In the genomic region with DNA sequence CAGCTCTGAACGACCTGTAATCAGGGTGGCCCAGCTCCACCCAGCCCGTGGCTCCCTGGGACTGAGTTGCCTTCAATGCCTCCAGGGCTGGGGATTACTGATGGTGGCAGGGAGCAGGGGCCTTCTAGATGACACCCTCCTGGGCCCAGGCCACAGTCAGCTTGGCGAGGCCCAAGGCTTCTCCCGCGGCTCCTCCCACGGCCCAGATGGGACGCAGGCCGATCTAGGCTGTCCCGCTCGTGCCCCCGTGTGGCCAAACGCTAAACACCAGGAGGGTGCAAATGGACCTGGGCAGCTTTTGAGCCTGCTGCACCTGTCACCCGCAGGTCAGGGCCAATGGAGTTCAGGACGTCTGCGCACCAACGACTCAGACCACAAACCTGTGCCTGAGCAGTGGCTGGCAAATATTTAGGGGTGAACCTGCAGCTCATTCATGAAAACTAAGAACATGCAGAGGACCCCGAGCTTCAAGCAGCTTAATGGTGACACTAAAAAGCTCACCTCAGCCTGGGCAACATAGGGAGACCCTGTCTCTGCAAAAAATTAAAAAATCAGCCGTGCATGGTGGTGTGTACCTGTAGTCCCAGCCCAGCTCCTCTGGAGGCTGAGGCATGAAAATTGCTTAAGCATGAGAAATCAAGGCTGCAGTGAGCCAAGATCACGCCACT, we compare ENCODE assay signal across 8 cellular contexts. TPM values are rescaled to one million over a fixed set of nuclear protein-coding genes. Genes with fewer than 3 reads are reported as not detected.
DNase-seq lines count a peak whose midpoint lies in the region; ATAC-seq and TF ChIP-seq lines count a peak whose summit lies in the region.

No MANE protein-coding gene starts in this region.

- peaks cover 3% of the 10 kb centered on the region for H3K27me3 Mint-ChIP-seq in activated T-cell treated with anti-CD3 and anti-CD28 coated beads, Interleukin-2, amount 50 U/mL, for 4 hours (ENCODE audit: low read depth)
- H3K27me3 Mint-ChIP-seq in natural killer cell treated with Interleukin-12 subunit alpha and Interleukin-12 subunit beta and Interleukin-15 and Interleukin-18, amount 100 ng/mL, for 72 hours: peaks cover 0 to 4% of the 10 kb centered on the region in 2 donors
- peaks cover 5 to 13% of the 10 kb centered on the region in 2 donors for H3K27me3 Mint-ChIP-seq in stimulated activated naive B cell treated with anti-CD40 and anti-IgM and Interleukin-4, amounts not matched to agents 10 μg/mL and 1 μg/mL and 100 μg/mL, for 72 hours

- H3K4me3 Mint-ChIP-seq in activated T-cell treated with anti-CD3 and anti-CD28 coated beads, Interleukin-2, amount 50 U/mL, for 4 hours: no peak overlapping the region
- H3K4me3 Mint-ChIP-seq in natural killer cell treated with Interleukin-12 subunit alpha and Interleukin-12 subunit beta and Interleukin-15 and Interleukin-18, amount 100 ng/mL, for 72 hours: no peak overlapping the region
- no peak overlapping the region for H3K4me3 Mint-ChIP-seq in stimulated activated naive B cell treated with anti-CD40 and anti-IgM and Interleukin-4, amounts not matched to agents 10 μg/mL and 1 μg/mL and 100 μg/mL, for 72 hours

- no peaks in the 10 kb centered on the region for H3K36me3 Mint-ChIP-seq in activated T-cell treated with anti-CD3 and anti-CD28 coated beads, Interleukin-2, amount 50 U/mL, for 4 hours (ENCODE audit: insufficient read depth)
- H3K36me3 Mint-ChIP-seq in natural killer cell treated with Interleukin-12 subunit alpha and Interleukin-12 subunit beta and Interleukin-15 and Interleukin-18, amount 100 ng/mL, for 72 hours: no peaks in the 10 kb centered on the region
- no peaks in the 10 kb centered on the region for H3K36me3 Mint-ChIP-seq in stimulated activated naive B cell treated with anti-CD40 and anti-IgM and Interleukin-4, amounts not matched to agents 10 μg/mL and 1 μg/mL and 100 μg/mL, for 72 hours

- H3K9me3 Mint-ChIP-seq in activated T-cell treated with anti-CD3 and anti-CD28 coated beads, Interleukin-2, amount 50 U/mL, for 4 hours: no peaks in the 10 kb centered on the region
- no peaks in the 10 kb centered on the region for H3K9me3 Mint-ChIP-seq in natural killer cell treated with Interleukin-12 subunit alpha and Interleukin-12 subunit beta and Interleukin-15 and Interleukin-18, amount 100 ng/mL, for 72 hours
- no peaks in the 10 kb centered on the region for H3K9me3 Mint-ChIP-seq in stimulated activated naive B cell treated with anti-CD40 and anti-IgM and Interleukin-4, amounts not matched to agents 10 μg/mL and 1 μg/mL and 100 μg/mL, for 72 hours

- H3K4me1 Mint-ChIP-seq in activated T-cell treated with anti-CD3 and anti-CD28 coated beads, Interleukin-2, amount 50 U/mL, for 4 hours (ENCODE audit: low read depth): peaks cover 2% of the 10 kb centered on the region
- peaks cover 2 to 4% of the 10 kb centered on the region in 2 donors for H3K4me1 Mint-ChIP-seq in natural killer cell treated with Interleukin-12 subunit alpha and Interleukin-12 subunit beta and Interleukin-15 and Interleukin-18, amount 100 ng/mL, for 72 hours (ENCODE audit: low read depth in 2 of 2)
- peaks cover 12 to 19% of the 10 kb centered on the region in 2 donors for H3K4me1 Mint-ChIP-seq in stimulated activated naive B cell treated with anti-CD40 and anti-IgM and Interleukin-4, amounts not matched to agents 10 μg/mL and 1 μg/mL and 100 μg/mL, for 72 hours

- peak; percentile 94 for ATAC-seq in GM21447 (IDR thresholded peaks at IDR 0.05; ENCODE audit: unreplicated experiment)
- ATAC-seq in activated T-cell treated with anti-CD3 and anti-CD28 coated beads, Interleukin-2, amount 50 U/mL, for 4 hours: peak; percentile 97 to 98
- peak; percentile 84 to 88 for ATAC-seq in natural killer cell treated with Interleukin-12 subunit alpha and Interleukin-12 subunit beta and Interleukin-15 and Interleukin-18, amount 100 ng/mL, for 72 hours
- peak; percentile 86 to 92 for ATAC-seq in stimulated activated naive B cell treated with anti-CD40 and anti-IgM and Interleukin-4, amounts not matched to agents 10 μg/mL and 1 μg/mL and 100 μg/mL, for 72 hours (replicated peaks)

- DNase-seq in DMS53 treated with DMSO at 0.1 percent for 48 hours (lab: John Stamatoyannopoulos, UW; ENCODE audit: unreplicated experiment): peak; percentile 94
- peak; percentile 68 for DNase-seq in HT1080 (ENCODE audit: low read depth)
- DNase-seq in activated T-cell treated with anti-CD3 and anti-CD28 coated beads, Interleukin-2, amount 50 U/mL, for 4 hours: peak; percentile 80
- DNase-seq in fibroblast of gingiva (ENCODE audit: low read depth): peak; percentile 74
- DNase-seq in natural killer cell treated with Interleukin-12 subunit alpha and Interleukin-12 subunit beta and Interleukin-15 and Interleukin-18, amount 100 ng/mL, for 72 hours (ENCODE audit: low spot score): peak; percentile 77
- peak; percentile 79 for DNase-seq in stimulated activated naive B cell treated with anti-CD40 and anti-IgM and Interleukin-4, amounts not matched to agents 10 μg/mL and 1 μg/mL and 100 μg/mL, for 72 hours

- H3K27ac Mint-ChIP-seq in natural killer cell treated with Interleukin-12 subunit alpha and Interleukin-12 subunit beta and Interleukin-15 and Interleukin-18, amount 100 ng/mL, for 72 hours: no peak overlapping the region
- peak overlapping the region; percentile 57 for H3K27ac Mint-ChIP-seq in stimulated activated naive B cell treated with anti-CD40 and anti-IgM and Interleukin-4, amounts not matched to agents 10 μg/mL and 1 μg/mL and 100 μg/mL, for 72 hours

TF ChIP-seq in PFSK-1, 5 proteins besides CTCF, POLR2A, EP300 and RAD21:
- TF ChIP-seq, protein P1, sequence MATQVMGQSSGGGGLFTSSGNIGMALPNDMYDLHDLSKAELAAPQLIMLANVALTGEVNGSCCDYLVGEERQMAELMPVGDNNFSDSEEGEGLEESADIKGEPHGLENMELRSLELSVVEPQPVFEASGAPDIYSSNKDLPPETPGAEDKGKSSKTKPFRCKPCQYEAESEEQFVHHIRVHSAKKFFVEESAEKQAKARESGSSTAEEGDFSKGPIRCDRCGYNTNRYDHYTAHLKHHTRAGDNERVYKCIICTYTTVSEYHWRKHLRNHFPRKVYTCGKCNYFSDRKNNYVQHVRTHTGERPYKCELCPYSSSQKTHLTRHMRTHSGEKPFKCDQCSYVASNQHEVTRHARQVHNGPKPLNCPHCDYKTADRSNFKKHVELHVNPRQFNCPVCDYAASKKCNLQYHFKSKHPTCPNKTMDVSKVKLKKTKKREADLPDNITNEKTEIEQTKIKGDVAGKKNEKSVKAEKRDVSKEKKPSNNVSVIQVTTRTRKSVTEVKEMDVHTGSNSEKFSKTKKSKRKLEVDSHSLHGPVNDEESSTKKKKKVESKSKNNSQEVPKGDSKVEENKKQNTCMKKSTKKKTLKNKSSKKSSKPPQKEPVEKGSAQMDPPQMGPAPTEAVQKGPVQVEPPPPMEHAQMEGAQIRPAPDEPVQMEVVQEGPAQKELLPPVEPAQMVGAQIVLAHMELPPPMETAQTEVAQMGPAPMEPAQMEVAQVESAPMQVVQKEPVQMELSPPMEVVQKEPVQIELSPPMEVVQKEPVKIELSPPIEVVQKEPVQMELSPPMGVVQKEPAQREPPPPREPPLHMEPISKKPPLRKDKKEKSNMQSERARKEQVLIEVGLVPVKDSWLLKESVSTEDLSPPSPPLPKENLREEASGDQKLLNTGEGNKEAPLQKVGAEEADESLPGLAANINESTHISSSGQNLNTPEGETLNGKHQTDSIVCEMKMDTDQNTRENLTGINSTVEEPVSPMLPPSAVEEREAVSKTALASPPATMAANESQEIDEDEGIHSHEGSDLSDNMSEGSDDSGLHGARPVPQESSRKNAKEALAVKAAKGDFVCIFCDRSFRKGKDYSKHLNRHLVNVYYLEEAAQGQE (IDR thresholded peaks at IDR 0.05; ENCODE audit: insufficient read depth in 1 of 2, low read depth in 2 of 2, low read length in 2 of 2): no peak
- TF ChIP-seq SIN3A (IDR thresholded peaks at IDR 0.05; ENCODE audit: borderline replicate concordance, insufficient read depth, low read length) (no peak), FOXP2 (optimal IDR thresholded peaks at IDR 0.05; ENCODE audit: borderline replicate concordance, extremely low read depth, extremely low read length, insufficient read depth) (peak; percentile 88), POLR2AphosphoS5 (IDR thresholded peaks at IDR 0.05; ENCODE audit: low read depth, low read length) (no peak), TAF1 (IDR thresholded peaks at IDR 0.05; ENCODE audit: borderline replicate concordance, insufficient read depth, low read length) (no peak)
TF ChIP-seq in PFSK-1: peak in this region for 1.

RNA-seq across cellular contexts. Expression of a gene that starts 43.2 kb away (rescaled TPM):
- 17.4 and 19.4 TPM in 2 replicates for total RNA-seq in HT1080 (2014; rRNA removed; shearing (Covaris generic))
- 12.0 and 13.1 TPM in 2 replicates for polyA plus RNA-seq in HT1080 (2015; cell fraction: cytosol; rRNA removed)
- polyA plus RNA-seq in HT1080 (2015; cell fraction: nucleus; rRNA removed): 6.6 and 6.9 TPM in 2 replicates
- polyA plus RNA-seq in PFSK-1 (2012; ENCODE audit: insufficient read length, low read depth): 12.9 TPM
- 10 to 100 TPM in 1 of 3 donors, 1 to 10 TPM in 2; 7.4 to 15.3 (median 8.0) TPM for total RNA-seq in activated T-cell treated with anti-CD3 and anti-CD28 coated beads, Interleukin-2, amount 50 U/mL, for 4 hours
- total RNA-seq in natural killer cell treated with Interleukin-12 subunit alpha and Interleukin-12 subunit beta and Interleukin-15 and Interleukin-18, amount 100 ng/mL, for 72 hours: 1 to 10 TPM; 1.9 to 2.3 TPM

Comparison
In these comparisons a context has a peak if more than half of its experiments do, and no peak if none do; other contexts are left out.
1. Peak in every context shown above with its lines: DNase-seq and ATAC-seq.